Comparison of ENCODE assay signal across 18 cellular contexts in the genomic region with DNA sequence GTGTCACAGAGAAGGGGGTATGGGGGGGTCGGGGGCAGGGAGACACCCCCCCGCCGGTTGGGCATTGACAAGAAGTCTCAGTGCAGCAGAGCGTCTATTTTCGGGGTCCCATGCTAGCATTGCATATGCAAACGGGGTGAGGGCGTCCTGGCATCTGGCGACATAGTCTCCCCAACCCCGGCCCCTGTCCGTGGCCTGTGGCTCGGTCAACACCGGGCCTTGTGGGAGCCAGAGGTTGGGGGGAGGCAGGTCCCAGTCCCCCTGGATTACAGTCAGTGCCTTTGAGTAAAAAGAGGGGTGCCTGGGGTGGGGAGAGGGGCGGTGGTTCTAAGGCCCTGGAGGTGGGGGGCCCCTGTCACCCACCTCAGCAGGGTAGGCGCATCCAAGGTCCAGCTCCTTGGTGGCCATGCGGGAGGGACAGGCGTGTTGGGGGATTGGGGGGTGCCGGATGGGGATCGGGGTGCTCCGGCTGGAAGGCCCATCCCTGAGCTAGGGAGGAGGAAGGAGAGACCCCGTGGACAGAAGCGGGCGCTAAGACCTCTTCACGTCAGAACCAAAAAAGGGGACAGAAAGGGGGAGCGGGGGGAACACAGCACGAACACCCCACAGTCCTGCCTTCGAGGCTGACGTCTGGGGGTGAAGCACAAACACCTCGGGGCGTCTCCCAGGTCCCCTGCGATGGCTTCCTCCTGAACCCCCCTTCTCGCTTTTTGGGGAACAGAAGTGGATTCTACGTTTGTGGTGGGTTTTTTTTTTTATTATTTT. TPM values are rescaled to one million over a fixed set of nuclear protein-coding genes. Genes with fewer than 3 reads are reported as not detected.
DNase-seq lines count a peak whose midpoint lies in the region; ATAC-seq and TF ChIP-seq lines count a peak whose summit lies in the region.
"Had no signal": no experiment of that assay in that cellular context is flagged by ENCODE, and none has a peak within 500 bp of the region (broad histone marks: within the 10 kb centered on the region; RNA-seq: fewer than 3 reads in every experiment).

No MANE protein-coding gene starts in this region.

- no peak for ATAC-seq in activated T-cell treated with anti-CD3 and anti-CD28 coated beads, Interleukin-2, amount 50 U/mL, for 4 hours
- ATAC-seq in GM18868 (IDR thresholded peaks at IDR 0.05; ENCODE audit: unreplicated experiment) (no peak), GM23338 (no peak)
- ATAC-seq: psoas muscle; stimulated activated naive B cell treated with anti-CD40 and anti-IgM and Interleukin-4, amounts not matched to agents 10 μg/mL and 1 μg/mL and 100 μg/mL, for 72 hours had no signal

- no peak for DNase-seq in activated T-cell treated with anti-CD3 and anti-CD28 coated beads, Interleukin-2, amount 50 U/mL, for 24 hours
- DNase-seq in activated T-cell treated with anti-CD3 and anti-CD28 coated beads, Interleukin-2, amount 50 U/mL, for 4 hours = no peak
- no peak for DNase-seq in substantia nigra (lab: John Stamatoyannopoulos, UW)
- no peak for DNase-seq in NCI-H345 treated with DMSO at 0.1 percent for 48 hours (lab: John Stamatoyannopoulos, UW; ENCODE audit: unreplicated experiment)
- no peak for DNase-seq in GM23338 (ENCODE audit: low spot score)
- DNase-seq: Caco-2; cortex of kidney; MM.1S; NCI-H524 treated with DMSO at 0.1 percent for 48 hours; psoas muscle; stimulated activated CD4-positive, alpha-beta T cell treated with anti-CD3 and anti-CD28 coated beads, Interleukin-1b, Interleukin-23, amount 100 ng/mL, for 48 hours; stimulated activated naive B cell treated with anti-CD40 and anti-IgM and Interleukin-4, amounts not matched to agents 10 μg/mL and 1 μg/mL and 100 μg/mL, for 72 hours; T1000 had no signal

- H3K79me2 ChIP-seq in GM23338 (replicated peaks; ENCODE audit: insufficient read depth) = peaks cover 17% of the 10 kb centered on the region

- 0 out of 2 replicates have a peak, but pooled peaks cover 15% of the 10 kb centered on the region for H3F3A ChIP-seq in GM23338 (replicated peaks; ENCODE audit: low read depth)

- no peak overlapping the region for H3K4me3 Mint-ChIP-seq in activated T-cell treated with anti-CD3 and anti-CD28 coated beads, Interleukin-2, amount 50 U/mL, for 24 hours
- no peak overlapping the region for H3K4me3 Mint-ChIP-seq in activated T-cell treated with anti-CD3 and anti-CD28 coated beads, Interleukin-2, amount 50 U/mL, for 4 hours
- no peak overlapping the region for H3K4me3 Mint-ChIP-seq in activated naive CD8-positive, alpha-beta T cell
- H3K4me3 Mint-ChIP-seq in GM23338 = no peak overlapping the region
- H3K4me3 Mint-ChIP-seq: stimulated activated naive B cell treated with anti-CD40 and anti-IgM and Interleukin-4, amounts not matched to agents 10 μg/mL and 1 μg/mL and 100 μg/mL, for 72 hours; type B pancreatic cell had no signal

- peaks cover 23% of the 10 kb centered on the region for H4K20me1 ChIP-seq in GM23338 (replicated peaks; ENCODE audit: insufficient read depth)

- peaks cover 14% of the 10 kb centered on the region for H3K4me1 ChIP-seq in GM23338 (ENCODE audit: insufficient read depth)
- H3K4me1 ChIP-seq: Caco-2 had no signal

- no peaks in the 10 kb centered on the region for H3K36me3 ChIP-seq in GM23338 (ENCODE audit: insufficient read depth)

- H3K4me3 ChIP-seq in GM23338 = no peak overlapping the region
- H3K4me3 ChIP-seq: lung, psoas muscle had no signal

- peaks cover 60% of the 10 kb centered on the region for H3K36me3 Mint-ChIP-seq in activated T-cell treated with anti-CD3 and anti-CD28 coated beads, Interleukin-2, amount 50 U/mL, for 24 hours (ENCODE audit: low read depth)
- peaks cover 17% of the 10 kb centered on the region for H3K36me3 Mint-ChIP-seq in activated T-cell treated with anti-CD3 and anti-CD28 coated beads, Interleukin-2, amount 50 U/mL, for 4 hours (ENCODE audit: insufficient read depth)
- H3K36me3 Mint-ChIP-seq in activated naive CD8-positive, alpha-beta T cell = no peaks in the 10 kb centered on the region
- peaks cover 21% of the 10 kb centered on the region for H3K36me3 Mint-ChIP-seq in GM23338 (ENCODE audit: low read depth)

- H3K4me1 Mint-ChIP-seq in activated T-cell treated with anti-CD3 and anti-CD28 coated beads, Interleukin-2, amount 50 U/mL, for 24 hours (ENCODE audit: low read depth) = peaks cover 14% of the 10 kb centered on the region
- H3K4me1 Mint-ChIP-seq in activated T-cell treated with anti-CD3 and anti-CD28 coated beads, Interleukin-2, amount 50 U/mL, for 4 hours (ENCODE audit: low read depth) = peaks cover 12% of the 10 kb centered on the region
- peaks cover 23% of the 10 kb centered on the region for H3K4me1 Mint-ChIP-seq in activated naive CD8-positive, alpha-beta T cell (ENCODE audit: low read depth)
- peaks cover 9% of the 10 kb centered on the region for H3K4me1 Mint-ChIP-seq in GM23338

- H3K9me3 Mint-ChIP-seq in activated T-cell treated with anti-CD3 and anti-CD28 coated beads, Interleukin-2, amount 50 U/mL, for 24 hours = no peaks in the 10 kb centered on the region
- no peaks in the 10 kb centered on the region for H3K9me3 Mint-ChIP-seq in activated T-cell treated with anti-CD3 and anti-CD28 coated beads, Interleukin-2, amount 50 U/mL, for 4 hours
- H3K9me3 Mint-ChIP-seq in activated naive CD8-positive, alpha-beta T cell (ENCODE audit: low read depth) = no peaks in the 10 kb centered on the region
- no peaks in the 10 kb centered on the region for H3K9me3 Mint-ChIP-seq in GM23338
- H3K9me3 Mint-ChIP-seq: stimulated activated naive B cell treated with anti-CD40 and anti-IgM and Interleukin-4, amounts not matched to agents 10 μg/mL and 1 μg/mL and 100 μg/mL, for 72 hours; type B pancreatic cell had no signal

- H3K27ac ChIP-seq in layer of hippocampus (ENCODE audit: low read depth, low read length) (peak overlapping the region; percentile 87), substantia nigra (ENCODE audit: low read depth, low read length, poor library complexity, severe bottlenecking) (peak overlapping the region; percentile 90), GM23338 (ENCODE audit: low read depth) (no peak overlapping the region; the same call in 1 of the 2 replicates)
- H3K27ac ChIP-seq: psoas muscle had no signal

- H3K27me3 ChIP-seq in layer of hippocampus (ENCODE audit: control insufficient read depth, insufficient read depth, low read length) (no peaks in the 10 kb centered on the region), GM23338 (ENCODE audit: insufficient read depth) (no peaks in the 10 kb centered on the region)

- no peak overlapping the region for H2AFZ ChIP-seq in GM23338

- peak overlapping the region; percentile 78 for H3K27ac Mint-ChIP-seq in activated T-cell treated with anti-CD3 and anti-CD28 coated beads, Interleukin-2, amount 50 U/mL, for 24 hours
- peak overlapping the region; percentile 87 for H3K27ac Mint-ChIP-seq in activated naive CD8-positive, alpha-beta T cell
- H3K27ac Mint-ChIP-seq in GM23338 = no peak overlapping the region; the same call in 1 of the 2 replicates
- H3K27ac Mint-ChIP-seq: stimulated activated naive B cell treated with anti-CD40 and anti-IgM and Interleukin-4, amounts not matched to agents 10 μg/mL and 1 μg/mL and 100 μg/mL, for 72 hours had no signal

- TF ChIP-seq CTCF in GM23338 (conservative IDR thresholded peaks at IDR 0.05; ENCODE audit: low read depth in 2 of 2) = no peak

- H3K9me2 ChIP-seq in GM23338 (ENCODE audit: insufficient read depth) = no peaks in the 10 kb centered on the region

- H3K27me3 Mint-ChIP-seq in activated T-cell treated with anti-CD3 and anti-CD28 coated beads, Interleukin-2, amount 50 U/mL, for 24 hours = no peaks in the 10 kb centered on the region
- no peaks in the 10 kb centered on the region for H3K27me3 Mint-ChIP-seq in activated T-cell treated with anti-CD3 and anti-CD28 coated beads, Interleukin-2, amount 50 U/mL, for 4 hours (ENCODE audit: low read depth)
- no peaks in the 10 kb centered on the region for H3K27me3 Mint-ChIP-seq in activated naive CD8-positive, alpha-beta T cell
- H3K27me3 Mint-ChIP-seq in GM23338 (ENCODE audit: insufficient read depth, low read depth, poor library complexity) = peaks cover 11% of the 10 kb centered on the region
- H3K27me3 Mint-ChIP-seq: stimulated activated naive B cell treated with anti-CD40 and anti-IgM and Interleukin-4, amounts not matched to agents 10 μg/mL and 1 μg/mL and 100 μg/mL, for 72 hours; type B pancreatic cell had no signal

- no peak overlapping the region for H3K4me2 ChIP-seq in GM23338

TF ChIP-seq in GM23338, 12 proteins besides CTCF, POLR2A, EP300 and RAD21 (continues in another document):
- TF ChIP-seq, protein P1, sequence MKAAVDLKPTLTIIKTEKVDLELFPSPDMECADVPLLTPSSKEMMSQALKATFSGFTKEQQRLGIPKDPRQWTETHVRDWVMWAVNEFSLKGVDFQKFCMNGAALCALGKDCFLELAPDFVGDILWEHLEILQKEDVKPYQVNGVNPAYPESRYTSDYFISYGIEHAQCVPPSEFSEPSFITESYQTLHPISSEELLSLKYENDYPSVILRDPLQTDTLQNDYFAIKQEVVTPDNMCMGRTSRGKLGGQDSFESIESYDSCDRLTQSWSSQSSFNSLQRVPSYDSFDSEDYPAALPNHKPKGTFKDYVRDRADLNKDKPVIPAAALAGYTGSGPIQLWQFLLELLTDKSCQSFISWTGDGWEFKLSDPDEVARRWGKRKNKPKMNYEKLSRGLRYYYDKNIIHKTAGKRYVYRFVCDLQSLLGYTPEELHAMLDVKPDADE (IDR thresholded peaks at IDR 0.05) = no peak
- no peak for TF ChIP-seq STAT1 (IDR thresholded peaks at IDR 0.05; ENCODE audit: unreplicated experiment)
- no peak for TF ChIP-seq EZH2 (IDR thresholded peaks at IDR 0.05; ENCODE audit: low read depth, unreplicated experiment)

RNA-seq across cellular contexts. Expression of a gene that starts 20.9 kb away (rescaled TPM):
- 10 to 100 TPM; 46.6 to 49.6 (median 47.4) TPM for total RNA-seq in activated T-cell treated with anti-CD3 and anti-CD28 coated beads, Interleukin-2, amount 50 U/mL, for 4 hours
- 28.5 and 35.0 TPM in 2 replicates for total RNA-seq in GM23338 (2014; rRNA removed; shearing (Covaris generic))
- polyA plus RNA-seq in GM23338 (2016; fragmentation: Nextera tagmentation; extraction: Ambion mirVana) = 9.5 and 11.1 TPM in 2 replicates

RNA-seq across cellular contexts. Expression of a gene that starts 38.2 kb away (rescaled TPM):
- total RNA-seq in activated T-cell treated with anti-CD3 and anti-CD28 coated beads, Interleukin-2, amount 50 U/mL, for 4 hours = 10 to 100 TPM; 33.9 to 37.0 (median 35.3) TPM
- 34.1 and 48.4 TPM in 2 replicates for total RNA-seq in GM23338 (2014; rRNA removed; shearing (Covaris generic))
- polyA plus RNA-seq in GM23338 (2016; fragmentation: Nextera tagmentation; extraction: Ambion mirVana) = 17.0 and 20.0 TPM in 2 replicates
